ENCODE assay signal across 8 cellular contexts in the genomic region with DNA sequence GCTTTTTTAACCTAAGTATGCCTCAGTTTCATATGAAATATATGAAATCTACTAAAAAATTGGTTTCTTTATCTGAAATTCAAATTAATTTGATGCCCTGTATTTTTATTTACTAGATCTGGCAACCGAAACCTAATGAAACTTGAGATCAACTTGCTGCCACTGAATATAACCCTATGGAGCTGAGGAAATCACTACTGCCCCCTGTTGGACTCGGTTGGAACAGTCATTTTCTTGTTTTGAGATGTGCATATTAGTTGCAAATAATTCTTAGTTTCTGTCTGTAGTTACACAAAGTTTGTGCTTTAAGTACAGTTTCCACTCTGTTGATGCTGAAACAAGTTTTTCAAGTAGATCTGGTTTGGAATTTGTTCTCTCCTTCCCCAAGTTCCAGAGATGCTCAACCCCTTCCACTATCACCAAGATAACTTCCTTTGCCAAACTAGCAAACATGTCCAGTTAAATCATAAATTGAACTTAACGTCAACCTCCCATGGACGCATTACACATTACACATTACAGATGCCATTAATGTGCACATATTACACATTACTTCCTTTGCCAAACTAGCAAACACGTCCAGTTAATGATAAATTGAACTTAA. TPM values are rescaled to one million over a fixed set of nuclear protein-coding genes. Genes with fewer than 3 reads are reported as not detected.
A peak's percentile ranks its signal among the peaks of the same experiment; 100 is the strongest.
DNase-seq lines count a peak whose midpoint lies in the region; ATAC-seq, FAIRE-seq and TF ChIP-seq lines count a peak whose summit lies in the region.

No MANE protein-coding gene starts in this region.

- SMC1A ChIA-PET in GM12878 (lab: Charles Lee; ENCODE audit: uncharacterized antibody, unreplicated experiment): interaction anchor here (1.1 kb wide), 1 partner anchor 203 kb away, joined by 3 read pairs; no protein-coding TSS in a partner anchor

- H3K79me2 ChIP-seq in GM12878 (ENCODE audit: control insufficient read depth, insufficient read depth, low read length) (no peaks in the 10 kb centered on the region), keratinocyte (ENCODE audit: control insufficient read depth, insufficient read depth, low read length) (no peaks in the 10 kb centered on the region)

- WGBS in GM12878 (ENCODE audit: insufficient coverage, insufficient replicate concordance, low lambda C conversion rate, missing lambda C conversion rate): 13% methylated on average over 5 of the region's 5 CpGs

- POLR2A ChIA-PET in GM12878 (lab: Charles Lee): no interaction called here

- H3K4me3 ChIP-seq in GM12878: no peak overlapping the region
- H3K4me3 ChIP-seq in keratinocyte (ENCODE audit: control insufficient read depth in 2 of 3, extremely low read depth in 1 of 3, insufficient read depth in 2 of 3, low read depth in 1 of 3, low read length in 3 of 3): no peak overlapping the region

- H3K9me3 ChIP-seq in GM12878 (replicated peaks; ENCODE audit: control insufficient read depth, insufficient read depth, low read length) (no peaks in the 10 kb centered on the region), keratinocyte (ENCODE audit: control insufficient read depth, low read depth, low read length) (no peaks in the 10 kb centered on the region)

- no TSS peak for BruUV-seq in GM12878 (replicated peaks; lab: Mats Ljungman, UMichigan)

- H2AFZ ChIP-seq in GM12878 (ENCODE audit: control insufficient read depth, low read depth, low read length) (no peak overlapping the region), keratinocyte (ENCODE audit: control insufficient read depth, low read length) (no peak overlapping the region)

- H3K27me3 ChIP-seq in GM12878 (replicated peaks in 1 of 2; ENCODE audit: control insufficient read depth in 2 of 2, insufficient read depth in 2 of 2, low read length in 1 of 2) (peaks cover 0 to 4% of the 10 kb centered on the region in 2 experiments; a peak in 2 of 4 replicates), keratinocyte (ENCODE audit: control insufficient read depth, extremely low read depth, insufficient read depth, low read length) (no peaks in the 10 kb centered on the region)

- DNase-seq in G401 (ENCODE audit: low spot score) (peak; percentile 62), KBM-7 (peak; percentile 77), RPMI7951 (ENCODE audit: low read depth) (peak; percentile 43), GM12878 (ENCODE audit: low read depth, low spot score) (no peak), keratinocyte (ENCODE audit: low read depth, low spot score) (no peak), cortex of kidney (lab: John Stamatoyannopoulos, UW) (no peak)
- DNase-seq in stimulated activated CD4-positive, alpha-beta T cell treated with anti-CD3 and anti-CD28 coated beads, Interleukin-4, amount 100 ng/mL, for 48 hours (ENCODE audit: low read depth in 2 of 2): peak; percentile 28 to 37

- intact Hi-C loops in GM12878 (cut with micrococcal nuclease; ENCODE audit: unreplicated experiment): loop anchor here (5.0 to 10.0 kb wide), 2 partner anchors 516 to 1097 kb away; no protein-coding TSS in a partner anchor

- peak; percentile 79 for TF ChIP-seq RAD21 in GM12878 (IDR thresholded peaks at IDR 0.05; ENCODE audit: insufficient read depth, low read depth, low read length)

- in situ Hi-C loops in G401 (cut with HindIII; ENCODE audit: low sequenced_read_pairs): no loop called here
- in situ Hi-C loops in KBM-7 (cut with MboI; ENCODE audit: low pct_unique_long_range_greater_than_20kb, low sequenced_read_pairs): no loop called here
- in situ Hi-C loops in GM12878 (cut with MboI): no loop called here

- TF ChIP-seq EP300 in GM12878 (IDR thresholded peaks at IDR 0.05; ENCODE audit: borderline replicate concordance in 1 of 2, control insufficient read depth in 1 of 2, low read depth in 2 of 2, low read length in 2 of 2): no peak

- H3K36me3 ChIP-seq in GM12878 (ENCODE audit: control insufficient read depth in 2 of 2, insufficient read depth in 2 of 2, low read length in 1 of 2) (no peaks in the 10 kb centered on the region), keratinocyte (ENCODE audit: control insufficient read depth in 2 of 2, extremely low read depth in 1 of 2, insufficient read depth in 2 of 2, low read length in 2 of 2) (no peaks in the 10 kb centered on the region)

- FAIRE-seq in GM12878 (lab: Jason Lieb, UNC) (peak; percentile 92), keratinocyte (lab: Jason Lieb, UNC) (peak; percentile 39)

- RAD21 ChIA-PET in GM12878 (lab: Charles Lee; ENCODE audit: unreplicated experiment): interaction anchor here (1.2 kb wide), 2 partner anchors 14 to 624 kb away, joined by 3 read pairs; no protein-coding TSS in a partner anchor

- H3K27ac ChIP-seq in GM12878 (ENCODE audit: control insufficient read depth, insufficient read depth) (no peak overlapping the region), keratinocyte (ENCODE audit: control insufficient read depth, insufficient read depth, low read length) (no peak overlapping the region)

- H3K4me2 ChIP-seq in GM12878 (ENCODE audit: control insufficient read depth, insufficient read depth) (no peak overlapping the region), keratinocyte (ENCODE audit: control insufficient read depth, extremely low read depth, insufficient read depth, low read depth, low read length) (no peak overlapping the region)

- TF ChIP-seq POLR2A in GM12878 (IDR thresholded peaks at IDR 0.05; ENCODE audit: low read depth, low read length): no peak

- H4K20me1 ChIP-seq in GM12878 (ENCODE audit: control insufficient read depth, insufficient read depth) (no peaks in the 10 kb centered on the region), keratinocyte (ENCODE audit: control insufficient read depth, extremely low read depth, insufficient read depth, low read length) (no peaks in the 10 kb centered on the region)

- H3K9ac ChIP-seq in GM12878 (ENCODE audit: control insufficient read depth, insufficient read depth, low read length) (no peak overlapping the region), keratinocyte (ENCODE audit: control insufficient read depth, extremely low read depth, insufficient read depth, low read length) (no peak overlapping the region)

- H3K4me1 ChIP-seq in GM12878 (ENCODE audit: control insufficient read depth, insufficient read depth, low read length) (no peaks in the 10 kb centered on the region), keratinocyte (ENCODE audit: control insufficient read depth, extremely low read depth, insufficient read depth, low read length) (no peaks in the 10 kb centered on the region)

- CTCF ChIA-PET in GM12878 (lab: Yijun Ruan, JAX): interaction anchor here (0.9 to 1.0 kb wide), 3 partner anchors 9 to 14 kb away, joined by 3 read pairs; no protein-coding TSS in a partner anchor

- H3K9me1 ChIP-seq in keratinocyte (ENCODE audit: control insufficient read depth, extremely low read depth, insufficient read depth, low read length): no peaks in the 10 kb centered on the region

- dilution Hi-C loops in keratinocyte (cut with MboI; ENCODE audit: extremely low pct_ligation_motif_present, low sequenced_read_pairs): no loop called here

- TF ChIP-seq CTCF in GM12878 (IDR thresholded peaks at IDR 0.05 in 2 of 3, conservative IDR thresholded peaks at IDR 0.05 in 1 of 3; ENCODE audit: control insufficient read depth in 2 of 3, extremely low read depth in 1 of 3, insufficient read depth in 1 of 3, low read depth in 3 of 3, low read length in 3 of 3): peak; percentile 56 to 72 (median 61); a peak in 5 of 6 replicates
- peak; percentile 61 to 65 (median 63) for TF ChIP-seq CTCF in keratinocyte (optimal IDR thresholded peaks at IDR 0.05 in 1 of 3, IDR thresholded peaks at IDR 0.05 in 1 of 3, conservative IDR thresholded peaks at IDR 0.05 in 1 of 3; ENCODE audit: extremely low read depth in 1 of 3, insufficient read depth in 2 of 3, low read length in 3 of 3)

- ATAC-seq in GM12878 (peak; percentile 71), HG02852 (IDR thresholded peaks at IDR 0.05; ENCODE audit: unreplicated experiment) (no peak)

RNA-seq across cellular contexts. Expression of a gene that starts 22.2 kb away (rescaled TPM):
- 62.4 and 68.4 TPM in 2 replicates for total RNA-seq in G401 (2014; rRNA removed; shearing (Covaris generic))
- 70.8 and 85.2 TPM in 2 replicates for total RNA-seq in RPMI7951 (2014; rRNA removed; shearing (Covaris generic))
- 384 and 424 TPM in 2 replicates for total RNA-seq in GM12878 (2013; cell fraction: nucleolus; rRNA removed)
- total RNA-seq in GM12878 (2014; rRNA removed) (38.2 and 45.6 TPM in 2 replicates), GM12878 (2014; rRNA removed; fragmentation: Illumina TruSeq; extraction: Trizol) (37.3 and 38.3 TPM in 2 replicates), GM12878 (2021) (36.5 and 44.5 TPM in 2 replicates)
- 19.3 TPM for polyA plus RNA-seq in GM12878 (2011; ENCODE audit: low read depth)
- polyA plus RNA-seq in GM12878 (2011; rRNA removed) (41.1 and 47.1 TPM in 2 replicates), GM12878 (2014; fragmentation: Illumina TruSeq; extraction: Trizol) (33.6 and 41.8 TPM in 2 replicates), GM12878 (2014; fragmentation: Nextera tagmentation; extraction: Ambion mirVana) (10 to 100 TPM; 13.2 to 14.5 TPM), GM12878 (2014; rRNA removed) (21.8 and 24.6 TPM in 2 replicates), GM12878 (2016; fragmentation: Nextera tagmentation; extraction: Ambion mirVana) (10 to 100 TPM; 24.1 to 25.7 TPM), keratinocyte (51.1 to 70.4 TPM (median 52.6 TPM) in 3 replicates)
- polyA plus RNA-seq in GM12878 (2011; cell fraction: cytosol; rRNA removed): 30.6 and 33.0 TPM in 2 replicates
- polyA plus RNA-seq in GM12878 (2011; cell fraction: nucleus; rRNA removed): 33.3 and 42.1 TPM in 2 replicates
- polyA plus RNA-seq in GM12878 (2012): 21.7 and 24.2 TPM in 2 replicates
- 145 and 159 TPM in 2 replicates for polyA minus RNA-seq in GM12878 (2011; rRNA and poly(A)+ RNA removed)
- 20.8 TPM in 2 replicates for polyA minus RNA-seq in GM12878 (2011; cell fraction: cytosol; rRNA and poly(A)+ RNA removed)
- polyA minus RNA-seq in GM12878 (2011; cell fraction: nucleus; rRNA and poly(A)+ RNA removed): 150 and 184 TPM in 2 replicates
- polyA plus RNA-seq in keratinocyte (2011; ENCODE audit: low read depth): 73.3 TPM
- 53.0 and 66.3 TPM in 2 replicates for polyA plus RNA-seq in keratinocyte (2011; cell fraction: cytosol; rRNA removed)
- polyA plus RNA-seq in keratinocyte (2011; cell fraction: nucleus; rRNA removed): 67.6 and 67.9 TPM in 2 replicates
- 34.1 and 38.7 TPM in 2 replicates for polyA plus RNA-seq in keratinocyte (2012; ENCODE audit: low replicate concordance)
- 44.4 to 185 TPM (median 125 TPM) in 3 replicates for polyA minus RNA-seq in keratinocyte
- polyA minus RNA-seq in keratinocyte (2011; cell fraction: cytosol; rRNA and poly(A)+ RNA removed): 61.8 TPM
- polyA minus RNA-seq in keratinocyte (2011; cell fraction: nucleus; rRNA and poly(A)+ RNA removed): 112 and 286 TPM in 2 replicates

Comparison
In these comparisons a context has a peak if more than half of its experiments do, and no peak if none do; other contexts are left out.
1. DNase-seq: peak in G401 (single experiment), KBM-7 (single experiment), RPMI7951 (single experiment) and stimulated activated CD4-positive, alpha-beta T cell treated with anti-CD3 and anti-CD28 coated beads, Interleukin-4, amount 100 ng/mL, for 48 hours (2 of 2); none in GM12878 (single experiment), keratinocyte (single experiment) and cortex of kidney (single experiment).